ENCODE assay signal across 18 cellular contexts in genomic region chr16:66267287-66268137, GRCh38.
DNase-seq lines count a peak whose midpoint lies in the region; ATAC-seq and TF ChIP-seq lines count a peak whose summit lies in the region.
"Had no signal": no experiment of that assay in that cellular context is flagged by ENCODE, and none has a peak within 500 bp of the region (broad histone marks: within the 10 kb centered on the region; RNA-seq: fewer than 3 reads in every experiment).

No MANE protein-coding gene starts in this region.

- H3K27me3 ChIP-seq in upper lobe of right lung = peaks cover 3% of the 10 kb centered on the region
- H3K27me3 ChIP-seq in H7 (ENCODE audit: control insufficient read depth, insufficient read depth, low read length) = no peaks in the 10 kb centered on the region; the same call in 1 of the 2 replicates

- TF ChIP-seq CTCF in coronary artery (IDR thresholded peaks at IDR 0.05) (no peak), upper lobe of right lung (IDR thresholded peaks at IDR 0.05) (no peak)

- no peak overlapping the region for H3K4me3 Mint-ChIP-seq in activated CD4-positive, alpha-beta memory T cell treated with anti-CD3 and anti-CD28 coated beads, Interleukin-2, amount 10 ng/mL, durations not matched to agents 7 days and 5 days
- no peak overlapping the region for H3K4me3 Mint-ChIP-seq in activated CD4-positive, alpha-beta memory T cell treated with anti-CD3 and anti-CD28 coated beads for 36 hours
- H3K4me3 Mint-ChIP-seq: activated CD4-positive, alpha-beta T cell treated with anti-CD3 and anti-CD28 coated beads, Interleukin-2, amount 10 ng/mL, durations not matched to agents 24 days and 14 days; activated naive CD8-positive, alpha-beta T cell treated with anti-CD3 and anti-CD28 coated beads for 36 hours had no signal

- peaks cover 23% of the 10 kb centered on the region for H3K27me3 Mint-ChIP-seq in activated CD4-positive, alpha-beta memory T cell treated with anti-CD3 and anti-CD28 coated beads, Interleukin-2, amount 10 ng/mL, durations not matched to agents 7 days and 5 days
- H3K27me3 Mint-ChIP-seq in activated CD4-positive, alpha-beta memory T cell treated with anti-CD3 and anti-CD28 coated beads for 36 hours = peaks cover 28% of the 10 kb centered on the region

- peak; percentile 6 for DNase-seq in activated CD4-positive, alpha-beta memory T cell treated with anti-CD3 and anti-CD28 coated beads, Interleukin-2, amount 10 ng/mL, durations not matched to agents 7 days and 5 days
- DNase-seq in activated CD4-positive, alpha-beta memory T cell treated with anti-CD3 and anti-CD28 coated beads for 36 hours = no peak
- DNase-seq in coronary artery (ENCODE audit: low spot score) (peak; percentile 65), mesenteric fat pad (ENCODE audit: low spot score) (peak; percentile 74), upper lobe of right lung (peak; percentile 40), H7 (no peak), cerebellar nuclear complex (lab: John Stamatoyannopoulos, UW) (no peak)
- DNase-seq: 8988T; activated CD4-positive, alpha-beta T cell treated with anti-CD3 and anti-CD28 coated beads, Interleukin-2, amount 10 ng/mL, durations not matched to agents 24 days and 14 days; activated naive CD8-positive, alpha-beta T cell treated with anti-CD3 and anti-CD28 coated beads for 36 hours; activated T-cell treated with anti-CD3 and anti-CD28 coated beads, Interleukin-2, amount 50 U/mL, for 48 hours; DND-41; effector memory CD4-positive, alpha-beta T cell; MV-4-11; NCI-H2081 had no signal

- no peak for ATAC-seq in upper lobe of right lung
- no peak for ATAC-seq in HG02981 (IDR thresholded peaks at IDR 0.05; ENCODE audit: unreplicated experiment)
- ATAC-seq: left colon had no signal

- POLR2A ChIA-PET in activated CD4-positive, alpha-beta memory T cell treated with anti-CD3 and anti-CD28 coated beads, Interleukin-2, amount 10 ng/mL, durations not matched to agents 7 days and 5 days (lab: Charles Lee) = no interaction called here
- POLR2A ChIA-PET in activated CD4-positive, alpha-beta memory T cell treated with anti-CD3 and anti-CD28 coated beads for 36 hours (lab: Charles Lee) = no interaction called here

- H3K4me3 ChIP-seq in coronary artery = no peak overlapping the region
- H3K4me3 ChIP-seq in upper lobe of right lung = no peak overlapping the region
- H3K4me3 ChIP-seq in H7 (ENCODE audit: insufficient read depth, low read depth, low read length) = no peak overlapping the region
- H3K4me3 ChIP-seq: prostate gland had no signal

- no peaks in the 10 kb centered on the region for H3K36me3 ChIP-seq in upper lobe of right lung
- no peaks in the 10 kb centered on the region for H3K36me3 ChIP-seq in H7 (replicated peaks; ENCODE audit: control insufficient read depth, insufficient read depth, low read length)
- H3K36me3 ChIP-seq: prostate gland had no signal

- no peaks in the 10 kb centered on the region for H3K9me3 Mint-ChIP-seq in activated CD4-positive, alpha-beta memory T cell treated with anti-CD3 and anti-CD28 coated beads, Interleukin-2, amount 10 ng/mL, durations not matched to agents 7 days and 5 days
- H3K9me3 Mint-ChIP-seq in activated CD4-positive, alpha-beta memory T cell treated with anti-CD3 and anti-CD28 coated beads for 36 hours = no peaks in the 10 kb centered on the region
- H3K9me3 Mint-ChIP-seq: activated CD4-positive, alpha-beta T cell treated with anti-CD3 and anti-CD28 coated beads, Interleukin-2, amount 10 ng/mL, durations not matched to agents 24 days and 14 days; activated naive CD8-positive, alpha-beta T cell treated with anti-CD3 and anti-CD28 coated beads for 36 hours had no signal

- H3K4me1 Mint-ChIP-seq in activated CD4-positive, alpha-beta memory T cell treated with anti-CD3 and anti-CD28 coated beads, Interleukin-2, amount 10 ng/mL, durations not matched to agents 7 days and 5 days = peaks cover 4% of the 10 kb centered on the region
- peaks cover 7% of the 10 kb centered on the region for H3K4me1 Mint-ChIP-seq in activated CD4-positive, alpha-beta memory T cell treated with anti-CD3 and anti-CD28 coated beads for 36 hours (ENCODE audit: low read depth)

- H3K27ac Mint-ChIP-seq in activated CD4-positive, alpha-beta memory T cell treated with anti-CD3 and anti-CD28 coated beads, Interleukin-2, amount 10 ng/mL, durations not matched to agents 7 days and 5 days = no peak overlapping the region
- H3K27ac Mint-ChIP-seq in activated CD4-positive, alpha-beta memory T cell treated with anti-CD3 and anti-CD28 coated beads for 36 hours = no peak overlapping the region
- H3K27ac Mint-ChIP-seq: activated CD4-positive, alpha-beta T cell treated with anti-CD3 and anti-CD28 coated beads, Interleukin-2, amount 10 ng/mL, durations not matched to agents 24 days and 14 days; activated naive CD8-positive, alpha-beta T cell treated with anti-CD3 and anti-CD28 coated beads for 36 hours had no signal

- intact Hi-C loops in activated CD4-positive, alpha-beta memory T cell treated with anti-CD3 and anti-CD28 coated beads for 36 hours (cut with micrococcal nuclease) = no loop called here
- intact Hi-C loops in upper lobe of right lung (cut with DNase I) = no loop called here

- H3K4me1 ChIP-seq in upper lobe of right lung = peaks cover 17% of the 10 kb centered on the region
- H3K4me1 ChIP-seq: prostate gland had no signal

- H3K36me3 Mint-ChIP-seq in activated CD4-positive, alpha-beta memory T cell treated with anti-CD3 and anti-CD28 coated beads, Interleukin-2, amount 10 ng/mL, durations not matched to agents 7 days and 5 days (ENCODE audit: low read depth) = no peaks in the 10 kb centered on the region
- no peaks in the 10 kb centered on the region for H3K36me3 Mint-ChIP-seq in activated CD4-positive, alpha-beta memory T cell treated with anti-CD3 and anti-CD28 coated beads for 36 hours
- H3K36me3 Mint-ChIP-seq: activated naive CD8-positive, alpha-beta T cell treated with anti-CD3 and anti-CD28 coated beads for 36 hours had no signal

- CTCF ChIA-PET in activated CD4-positive, alpha-beta memory T cell treated with anti-CD3 and anti-CD28 coated beads, Interleukin-2, amount 10 ng/mL, durations not matched to agents 7 days and 5 days (lab: Charles Lee) = interaction anchor here (2.3 kb wide), 1 partner anchor 8 kb away, joined by 7 read pairs; no protein-coding TSS in a partner anchor
- CTCF ChIA-PET in activated CD4-positive, alpha-beta memory T cell treated with anti-CD3 and anti-CD28 coated beads for 36 hours (lab: Charles Lee) = interaction anchor here (0.7 kb wide), 1 partner anchor 9 kb away, joined by 3 read pairs; no protein-coding TSS in a partner anchor

- H3K27ac ChIP-seq in coronary artery = peak overlapping the region in 1 of 2 donors; percentile 61
- H3K27ac ChIP-seq in upper lobe of right lung = peak overlapping the region; percentile 65
- H3K27ac ChIP-seq: prostate gland had no signal

- no peaks in the 10 kb centered on the region for H3K9me3 ChIP-seq in upper lobe of right lung
- H3K9me3 ChIP-seq: prostate gland had no signal

Comparison
In these comparisons a context has a peak if more than half of its experiments do, and no peak if none do; other contexts are left out.
1. DNase-seq: peak in activated CD4-positive, alpha-beta memory T cell treated with anti-CD3 and anti-CD28 coated beads, Interleukin-2, amount 10 ng/mL, durations not matched to agents 7 days and 5 days (single experiment), coronary artery (single experiment), mesenteric fat pad (single experiment) and upper lobe of right lung (single experiment); none in activated CD4-positive, alpha-beta memory T cell treated with anti-CD3 and anti-CD28 coated beads for 36 hours (single experiment), H7 (single experiment) and cerebellar nuclear complex (0 of 2).